8 cellular contexts compared by ENCODE assay signal in the genomic region with DNA sequence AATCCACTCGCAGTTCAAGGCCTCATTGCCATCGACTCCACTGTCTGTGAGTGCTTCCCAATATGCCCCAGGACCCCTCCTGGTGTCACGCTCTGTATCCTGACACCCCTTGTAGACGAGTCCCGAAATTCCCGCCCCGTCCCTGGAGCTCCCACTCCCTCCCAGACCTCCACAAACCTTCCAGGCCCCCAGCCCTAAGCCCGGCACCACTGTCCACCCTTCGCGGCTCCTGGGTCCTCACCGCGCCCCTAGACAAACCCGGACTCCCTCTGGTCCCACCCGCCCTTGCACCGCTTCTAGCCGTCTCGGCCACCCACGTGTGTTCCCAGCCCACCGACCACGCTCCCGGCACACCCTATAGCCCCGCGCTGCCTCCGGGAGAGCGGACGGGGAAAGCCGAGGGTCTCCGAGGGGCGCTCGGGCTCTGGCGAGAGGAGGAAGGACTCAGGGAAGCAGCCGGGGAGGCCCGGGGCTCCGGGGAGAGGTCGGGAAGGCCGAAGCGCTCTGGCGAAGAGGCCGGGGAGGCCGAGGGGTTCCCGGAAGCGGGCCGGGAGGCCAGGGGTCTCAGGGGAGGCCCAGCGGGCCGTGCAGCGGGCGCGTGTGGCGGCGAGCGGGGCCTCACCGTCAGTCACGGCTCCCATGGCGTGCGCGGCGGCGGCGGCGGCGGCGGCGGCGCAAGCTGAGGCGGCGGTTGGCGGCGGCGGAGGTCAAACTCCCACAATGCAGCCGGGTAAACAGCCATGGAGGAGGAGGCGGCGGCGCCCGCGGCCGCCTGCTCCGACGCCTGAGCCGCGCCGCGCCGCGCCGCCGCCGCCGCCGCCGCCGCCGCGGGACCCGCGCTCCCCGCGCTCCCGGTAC. TPM values are rescaled to one million over a fixed set of nuclear protein-coding genes. Genes with fewer than 3 reads are reported as not detected.
DNase-seq lines count a peak whose midpoint lies in the region; ATAC-seq and TF ChIP-seq lines count a peak whose summit lies in the region.

A gene with protein sequence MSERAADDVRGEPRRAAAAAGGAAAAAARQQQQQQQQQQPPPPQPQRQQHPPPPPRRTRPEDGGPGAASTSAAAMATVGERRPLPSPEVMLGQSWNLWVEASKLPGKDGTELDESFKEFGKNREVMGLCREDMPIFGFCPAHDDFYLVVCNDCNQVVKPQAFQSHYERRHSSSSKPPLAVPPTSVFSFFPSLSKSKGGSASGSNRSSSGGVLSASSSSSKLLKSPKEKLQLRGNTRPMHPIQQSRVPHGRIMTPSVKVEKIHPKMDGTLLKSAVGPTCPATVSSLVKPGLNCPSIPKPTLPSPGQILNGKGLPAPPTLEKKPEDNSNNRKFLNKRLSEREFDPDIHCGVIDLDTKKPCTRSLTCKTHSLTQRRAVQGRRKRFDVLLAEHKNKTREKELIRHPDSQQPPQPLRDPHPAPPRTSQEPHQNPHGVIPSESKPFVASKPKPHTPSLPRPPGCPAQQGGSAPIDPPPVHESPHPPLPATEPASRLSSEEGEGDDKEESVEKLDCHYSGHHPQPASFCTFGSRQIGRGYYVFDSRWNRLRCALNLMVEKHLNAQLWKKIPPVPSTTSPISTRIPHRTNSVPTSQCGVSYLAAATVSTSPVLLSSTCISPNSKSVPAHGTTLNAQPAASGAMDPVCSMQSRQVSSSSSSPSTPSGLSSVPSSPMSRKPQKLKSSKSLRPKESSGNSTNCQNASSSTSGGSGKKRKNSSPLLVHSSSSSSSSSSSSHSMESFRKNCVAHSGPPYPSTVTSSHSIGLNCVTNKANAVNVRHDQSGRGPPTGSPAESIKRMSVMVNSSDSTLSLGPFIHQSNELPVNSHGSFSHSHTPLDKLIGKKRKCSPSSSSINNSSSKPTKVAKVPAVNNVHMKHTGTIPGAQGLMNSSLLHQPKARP (plus strand): TSS at position 718 of the 858 bp plus-strand sequence. CDS start 48,732 bp downstream, outside the sequence.
A gene (minus strand): TSS at position 656 of the 858 bp plus-strand sequence. CDS start 15 bp downstream, at position 641.

- TF ChIP-seq CTCF in WI38 (IDR thresholded peaks at IDR 0.05; ENCODE audit: low read depth, low read length), result no peak
- no peak for TF ChIP-seq CTCF in breast epithelium (IDR thresholded peaks at IDR 0.05)

- H3K27me3 ChIP-seq in breast epithelium, result no peaks in the 10 kb centered on the region

- H3K4me1 ChIP-seq in breast epithelium, result no peaks in the 10 kb centered on the region

- DNase-seq in breast epithelium (ENCODE audit: low spot score in 2 of 2) (peak; percentile 29 to 58), iPS-NIHi7 (ENCODE audit: extremely low spot score) (peak; percentile 59), foreskin melanocyte (no peak)
- peak; percentile 37 to 55 for DNase-seq in stimulated activated CD4-positive, alpha-beta T cell treated with anti-CD3 and anti-CD28 coated beads, Interleukin-12 subunit alpha, Interleukin-12 subunit beta, amount 100 ng/mL, for 24 hours (ENCODE audit: low read depth in 2 of 2)

- no peak for TF ChIP-seq POLR2A in breast epithelium (IDR thresholded peaks at IDR 0.05)

- H3K27ac ChIP-seq in KOPT-K1 (ENCODE audit: low read depth, low read length, poor library complexity, severe bottlenecking) (peak within 1 kb of the TSS; percentile 95), breast epithelium (peak within 1 kb of the TSS; percentile 94 to 96)

- H3K36me3 ChIP-seq in KOPT-K1 (ENCODE audit: insufficient read depth, low read length) (peaks cover 22% of the 10 kb centered on the region), breast epithelium (no peaks in the 10 kb centered on the region)

- H3K4me3 ChIP-seq in GM08714 (ENCODE audit: low read length), result peak within 1 kb of the TSS; percentile 99
- H3K4me3 ChIP-seq in WI38 (ENCODE audit: low read depth, low read length), result peak within 1 kb of the TSS; percentile 89
- peak within 1 kb of the TSS; percentile 88 to 100 (median 97) for H3K4me3 ChIP-seq in breast epithelium

- H3K9me3 ChIP-seq in KOPT-K1 (ENCODE audit: insufficient read depth, low read length, poor library complexity, severe bottlenecking) (no peaks in the 10 kb centered on the region), breast epithelium (no peaks in the 10 kb centered on the region)

- ATAC-seq in GM21717 (IDR thresholded peaks at IDR 0.05; ENCODE audit: unreplicated experiment), result peak; percentile 70

- intact Hi-C loops in breast epithelium (cut with DNase I; ENCODE audit: low total_unique reads), result no loop called here

RNA-seq across cellular contexts. Expression of the first gene that starts in this region (rescaled TPM):
- 10 to 100 TPM; 37.4 to 56.2 (median 47.9) TPM for total RNA-seq in breast epithelium

RNA-seq across cellular contexts. Expression of the second gene that starts in this region (rescaled TPM):
- 10 to 100 TPM; 61.9 to 62.9 (median 62.2) TPM for total RNA-seq in breast epithelium
